ENCODE assay signal across 1 cellular context in the genomic region with DNA sequence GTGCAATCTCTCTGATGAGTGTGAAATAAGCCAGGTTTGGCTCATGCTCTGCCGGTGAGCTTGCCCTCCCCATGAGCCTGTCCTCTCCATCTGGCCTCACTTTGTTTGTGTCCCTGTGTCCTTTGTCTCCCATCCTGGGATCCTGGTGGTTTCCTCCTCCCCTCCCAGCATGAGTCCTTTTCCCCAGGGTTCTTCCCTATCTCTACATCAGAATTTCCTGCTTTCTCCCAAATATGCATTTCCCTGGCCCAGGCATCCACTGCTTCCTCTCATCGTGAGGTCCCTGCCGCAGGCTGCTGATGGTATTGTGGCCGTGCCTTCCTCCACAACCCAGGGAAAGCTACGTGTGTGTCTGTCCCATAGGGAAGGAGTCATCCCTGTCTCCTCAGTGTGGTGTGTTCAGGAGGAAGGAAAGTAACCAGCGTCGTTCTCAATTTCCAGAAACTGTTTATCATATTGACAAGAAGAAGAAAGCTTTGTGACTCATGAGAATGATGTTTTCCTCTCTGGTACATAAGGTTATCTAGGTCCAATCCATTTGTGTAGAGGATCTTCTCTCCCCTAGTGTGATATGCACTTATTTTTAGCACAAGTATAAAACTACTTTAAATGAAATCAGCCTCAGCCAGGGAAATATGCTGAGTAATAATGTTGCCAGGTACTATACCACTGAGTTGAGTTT.
TF ChIP-seq lines count a peak whose summit lies in the region.

No MANE protein-coding gene starts in this region.

TF ChIP-seq in H1, 55 proteins besides CTCF, POLR2A, EP300 and RAD21:
- TF ChIP-seq, protein P1, sequence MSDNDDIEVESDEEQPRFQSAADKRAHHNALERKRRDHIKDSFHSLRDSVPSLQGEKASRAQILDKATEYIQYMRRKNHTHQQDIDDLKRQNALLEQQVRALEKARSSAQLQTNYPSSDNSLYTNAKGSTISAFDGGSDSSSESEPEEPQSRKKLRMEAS (IDR thresholded peaks at IDR 0.05): 0 out of 2 replicates have a peak, but pooled peaks have one; percentile 13
